In genomic region chr19:42401365-42402303, GRCh38 we compare ENCODE assay signal across 8 cellular contexts. TPM values are rescaled to one million over a fixed set of nuclear protein-coding genes. Genes with fewer than 3 reads are reported as not detected.
DNase-seq lines count a peak whose midpoint lies in the region; ATAC-seq and TF ChIP-seq lines count a peak whose summit lies in the region.

No MANE protein-coding gene starts in this region.

- peak overlapping the region; percentile 60 for H3K9ac ChIP-seq in iPS-18a (ENCODE audit: low read length)

- DNase-seq in GM12865 (ENCODE audit: low read depth) (peak; percentile 79), NCI-H1105 treated with DMSO at 0.1 percent for 48 hours (lab: John Stamatoyannopoulos, UW) (peak; percentile 76), UCSD-AML1 (lab: John Stamatoyannopoulos, UW; ENCODE audit: unreplicated experiment) (peak; percentile 67), body of pancreas (peak; percentile 79 to 83 (median 82)), gastrocnemius medialis (peak; percentile 40 to 62)

- 1 to 3% methylated on average over 25 to 62 of the region's 80 CpGs for WGBS in body of pancreas, 2 donors

- H3K4me3 ChIP-seq in GM12865 (ENCODE audit: low read depth, low read length) (peak overlapping the region; percentile 38), body of pancreas (peak overlapping the region; percentile 34 to 65), iPS-18a (ENCODE audit: low read length) (peak overlapping the region; percentile 81), gastrocnemius medialis (peak overlapping the region; percentile 56 to 85 (median 65))

- H3K36me3 ChIP-seq in body of pancreas (replicated peaks in 1 of 2; ENCODE audit: insufficient read depth in 1 of 2, low read depth in 2 of 2) = no peaks in the 10 kb centered on the region
- H3K36me3 ChIP-seq in iPS-18a (ENCODE audit: control insufficient read depth, low read depth, low read length) = no peaks in the 10 kb centered on the region
- H3K36me3 ChIP-seq in gastrocnemius medialis = no peaks in the 10 kb centered on the region

- TF ChIP-seq POLR2A in body of pancreas (IDR thresholded peaks at IDR 0.05) (peak in 2 of 3 donors; percentile 68 to 69), gastrocnemius medialis (IDR thresholded peaks at IDR 0.05) (peak in 1 of 2 donors; percentile 27)

- H3K4me1 ChIP-seq in body of pancreas (peaks cover 26% of the 10 kb centered on the region), iPS-18a (ENCODE audit: control insufficient read depth, low read depth, low read length) (no peaks in the 10 kb centered on the region), gastrocnemius medialis (peaks cover 14 to 21% of the 10 kb centered on the region in 2 donors)

- no peaks in the 10 kb centered on the region for H3K9me3 ChIP-seq in body of pancreas
- H3K9me3 ChIP-seq in iPS-18a (ENCODE audit: control insufficient read depth, low read depth, low read length) = no peaks in the 10 kb centered on the region
- no peaks in the 10 kb centered on the region for H3K9me3 ChIP-seq in gastrocnemius medialis

- ATAC-seq in body of pancreas = peak; percentile 67
- ATAC-seq in gastrocnemius medialis = peak; percentile 40 to 64
- ATAC-seq in GM19452 (IDR thresholded peaks at IDR 0.05; ENCODE audit: unreplicated experiment) = no peak
- ATAC-seq in GM19395 (IDR thresholded peaks at IDR 0.05; ENCODE audit: unreplicated experiment) = no peak

- no peaks in the 10 kb centered on the region for H3K27me3 ChIP-seq in body of pancreas
- peaks cover 17% of the 10 kb centered on the region for H3K27me3 ChIP-seq in iPS-18a (ENCODE audit: control insufficient read depth, insufficient read depth, low read length)
- H3K27me3 ChIP-seq in gastrocnemius medialis = peaks cover 0 to 3% (median 0%) of the 10 kb centered on the region in 3 donors

- H3K27ac ChIP-seq in body of pancreas (peak overlapping the region; percentile 30 to 78 (median 68)), iPS-18a (ENCODE audit: low read length) (no peak overlapping the region), gastrocnemius medialis (peak overlapping the region; percentile 55 to 71 (median 59))

- in situ Hi-C loops in gastrocnemius medialis (cut with MboI; ENCODE audit: low sequenced_read_pairs in 4 of 4) = no loop called here

- intact Hi-C loops in body of pancreas (cut with DNase I) (no loop called here), gastrocnemius medialis (cut with DNase I; ENCODE audit: low total_unique reads) (no loop called here)

- TF ChIP-seq CTCF in GM12865 (IDR thresholded peaks at IDR 0.05; ENCODE audit: insufficient read depth, low read depth, low read length, missing control alignments) = peak; percentile 72
- TF ChIP-seq CTCF in body of pancreas (IDR thresholded peaks at IDR 0.05) = peak; percentile 67 to 84 (median 78)
- TF ChIP-seq CTCF in gastrocnemius medialis (IDR thresholded peaks at IDR 0.05 in 4 of 5, conservative IDR thresholded peaks at IDR 0.05 in 1 of 5) = peak; percentile 43 to 76 (median 73)

RNA-seq across cellular contexts. Expression of gene CNFN, which starts 11.5 kb away (rescaled TPM):
- total RNA-seq in body of pancreas (not detected), gastrocnemius medialis (not detected)

RNA-seq across cellular contexts. Expression of gene LIPE, which starts 25.6 kb away (rescaled TPM):
- total RNA-seq in body of pancreas (100 to 1,000 TPM in 1 of 2 donors, 1 to 10 TPM in 1; 8.3 to 357 TPM), gastrocnemius medialis (10 to 100 TPM in 3 of 4 donors, 1 to 10 TPM in 1; 6.9 to 44.5 (median 13.7) TPM)

RNA-seq across cellular contexts. Expression of gene CXCL17, which starts 41.1 kb away (rescaled TPM):
- 10 to 100 TPM in 1 of 2 donors, 1 to 10 TPM in 1; 6.3 to 19.2 TPM for total RNA-seq in body of pancreas
- not detected for total RNA-seq in gastrocnemius medialis

Comparison
In these comparisons a context has a peak if more than half of its experiments do, and no peak if none do; other contexts are left out.
1. ATAC-seq: peak in body of pancreas (single experiment) and gastrocnemius medialis (2 of 2); none in GM19452 (single experiment) and GM19395 (single experiment).
2. RNA of gene CXCL17, which starts 41.1 kb away (total RNA-seq): 6.3 to 19.2 TPM in body of pancreas; not detected in gastrocnemius medialis; every median in the first group is over 4 times any median in the second.
3. Peak in every context shown above with its lines, with median percentiles within 50 percentile points of each other: DNase-seq, H3K4me3 ChIP-seq and CTCF ChIP-seq.